ENCODE assay signal across 8 cellular contexts in genomic region chr11:47847537-47847891, GRCh38. TPM values are rescaled to one million over a fixed set of nuclear protein-coding genes. Genes with fewer than 3 reads are reported as not detected.
DNase-seq lines count a peak whose midpoint lies in the region; ATAC-seq and TF ChIP-seq lines count a peak whose summit lies in the region.

No MANE protein-coding gene starts in this region.

- WGBS in heart right ventricle, 2 donors = 6 to 7% methylated on average over 8 of the region's 8 CpGs
- WGBS in mesodermal cell (ENCODE audit: insufficient coverage in 2 of 2), 2 experiments = 2 to 4% methylated on average over 7 of the region's 8 CpGs
- 2% methylated on average over 8 of the region's 8 CpGs for WGBS in urinary bladder

- intact Hi-C loops in heart right ventricle (cut with DNase I) = loop anchor here in 5 of 10 donors (5.0 to 10.0 kb wide), 2 partner anchors 80 to 203 kb away; partner anchors contain the start of genes MTCH2 (in 3 of the 5) and FNBP4 (in 2 of the 5)
- intact Hi-C loops in Right ventricle myocardium inferior (cut with DNase I) = loop anchor here (5.0 to 10.0 kb wide), 3 partner anchors 80 to 463 kb away; partner anchors contain the start of genes FNBP4 and MTCH2
- intact Hi-C loops in MCF 10A (cut with micrococcal nuclease) = no loop called here

- H3K9me3 Mint-ChIP-seq in MCF 10A (ENCODE audit: unreplicated experiment) = no peaks in the 10 kb centered on the region

- peak overlapping the region; percentile 53 to 99 (median 86) for H3K4me3 ChIP-seq in heart right ventricle
- peak overlapping the region; percentile 70 for H3K4me3 ChIP-seq in mesodermal cell (ENCODE audit: extremely low read depth, insufficient read depth, low read length, poor library complexity, severe bottlenecking)
- H3K4me3 ChIP-seq in urinary bladder (ENCODE audit: low read depth, low read length) = peak overlapping the region; percentile 76

- H3K36me3 Mint-ChIP-seq in MCF 10A (ENCODE audit: insufficient read depth, unreplicated experiment) = peaks cover 6% of the 10 kb centered on the region

- peaks cover 27% of the 10 kb centered on the region for H3K4me1 Mint-ChIP-seq in MCF 10A (ENCODE audit: insufficient read depth, unreplicated experiment)

- no TSS peak for BruUV-seq in MCF 10A (replicated peaks; lab: Mats Ljungman, UMichigan)

- H3K27me3 Mint-ChIP-seq in MCF 10A (ENCODE audit: insufficient read depth, unreplicated experiment) = no peaks in the 10 kb centered on the region

- H3K27ac Mint-ChIP-seq in MCF 10A (ENCODE audit: low read depth, unreplicated experiment) = peak overlapping the region; percentile 93

- H3K9me3 ChIP-seq in heart right ventricle (no peaks in the 10 kb centered on the region), mesodermal cell (ENCODE audit: control insufficient read depth, low read length) (no peaks in the 10 kb centered on the region)

- POLR2A ChIA-PET in MCF 10A (lab: Yijun Ruan, JAX) = interaction anchor here (0.6 to 1.6 kb wide), 13 partner anchors 8 to 634 kb away, joined by 3 to 8 read pairs (median 3); partner anchors contain the start of gene FNBP4

- no peak for DNase-seq in heart right ventricle
- DNase-seq in Right ventricle myocardium inferior (ENCODE audit: missing footprints) = no peak
- DNase-seq in MCF 10A (ENCODE audit: unreplicated experiment) = no peak
- no peak for DNase-seq in stimulated activated CD4-positive, alpha-beta T cell treated with anti-CD3 and anti-CD28 coated beads, Interleukin-4, amount 100 ng/mL, for 4 hours
- DNase-seq in nucleus accumbens (lab: John Stamatoyannopoulos, UW) = no peak
- DNase-seq in NCI-H774 (lab: John Stamatoyannopoulos, UW) = no peak

- H3K27me3 ChIP-seq in heart right ventricle = no peaks in the 10 kb centered on the region

- H3K27ac ChIP-seq in heart right ventricle = peak overlapping the region in 9 of 10 donors; percentile 77 to 95 (median 92)
- peak overlapping the region; percentile 90 for H3K27ac ChIP-seq in mesodermal cell (ENCODE audit: low read depth, low read length, severe bottlenecking)
- peak overlapping the region; percentile 81 for H3K27ac ChIP-seq in urinary bladder (ENCODE audit: low read depth)

- ATAC-seq in heart right ventricle = no peak
- ATAC-seq in Right ventricle myocardium inferior = no peak

- CTCF ChIA-PET in MCF 10A (lab: Yijun Ruan, JAX) = interaction anchor here (0.6 to 1.4 kb wide), 5 partner anchors 14 to 264 kb away, joined by 3 to 4 read pairs (median 3); no protein-coding TSS in a partner anchor

- TF ChIP-seq CTCF in heart right ventricle (IDR thresholded peaks at IDR 0.05) (no peak), MCF 10A (IDR thresholded peaks at IDR 0.05; ENCODE audit: unreplicated experiment) (no peak)

- H3K36me3 ChIP-seq in heart right ventricle = peaks cover 0 to 43% (median 9%) of the 10 kb centered on the region in 9 donors
- H3K36me3 ChIP-seq in mesodermal cell (ENCODE audit: control insufficient read depth, insufficient read depth, low read length) = peaks cover 44% of the 10 kb centered on the region
- H3K36me3 ChIP-seq in urinary bladder (ENCODE audit: insufficient read depth) = no peaks in the 10 kb centered on the region

- H3K4me1 ChIP-seq in heart right ventricle (peaks cover 3 to 50% (median 30%) of the 10 kb centered on the region in 9 donors), mesodermal cell (ENCODE audit: control insufficient read depth, insufficient read depth, low read length, poor library complexity, severe bottlenecking) (peaks cover 8% of the 10 kb centered on the region), urinary bladder (ENCODE audit: insufficient read depth) (no peaks in the 10 kb centered on the region)

- peak overlapping the region; percentile 90 for H3K4me3 Mint-ChIP-seq in MCF 10A (ENCODE audit: unreplicated experiment)

RNA-seq across cellular contexts. Expression of gene NUP160, which starts 0.6 kb away (rescaled TPM):
- 10 to 100 TPM; 13.4 to 17.7 (median 14.7) TPM for total RNA-seq in heart right ventricle
- polyA plus RNA-seq in heart right ventricle = 10 to 100 TPM in 1 of 2 donors, 1 to 10 TPM in 1; 8.0 to 16.5 TPM
- total RNA-seq in Right ventricle myocardium inferior = 15.3 TPM
- 32.0 and 33.8 TPM in 2 replicates for total RNA-seq in MCF 10A (2022)
- polyA plus RNA-seq in mesodermal cell (2013, experiment 1 of 2) = 45.3 TPM
- 40.5 TPM for polyA plus RNA-seq in mesodermal cell (2013, experiment 2 of 2)
- 89.7 TPM for total RNA-seq in urinary bladder
- polyA plus RNA-seq in urinary bladder = 18.8 TPM
